ENCODE assay signal across 25 cellular contexts in the genomic region with DNA sequence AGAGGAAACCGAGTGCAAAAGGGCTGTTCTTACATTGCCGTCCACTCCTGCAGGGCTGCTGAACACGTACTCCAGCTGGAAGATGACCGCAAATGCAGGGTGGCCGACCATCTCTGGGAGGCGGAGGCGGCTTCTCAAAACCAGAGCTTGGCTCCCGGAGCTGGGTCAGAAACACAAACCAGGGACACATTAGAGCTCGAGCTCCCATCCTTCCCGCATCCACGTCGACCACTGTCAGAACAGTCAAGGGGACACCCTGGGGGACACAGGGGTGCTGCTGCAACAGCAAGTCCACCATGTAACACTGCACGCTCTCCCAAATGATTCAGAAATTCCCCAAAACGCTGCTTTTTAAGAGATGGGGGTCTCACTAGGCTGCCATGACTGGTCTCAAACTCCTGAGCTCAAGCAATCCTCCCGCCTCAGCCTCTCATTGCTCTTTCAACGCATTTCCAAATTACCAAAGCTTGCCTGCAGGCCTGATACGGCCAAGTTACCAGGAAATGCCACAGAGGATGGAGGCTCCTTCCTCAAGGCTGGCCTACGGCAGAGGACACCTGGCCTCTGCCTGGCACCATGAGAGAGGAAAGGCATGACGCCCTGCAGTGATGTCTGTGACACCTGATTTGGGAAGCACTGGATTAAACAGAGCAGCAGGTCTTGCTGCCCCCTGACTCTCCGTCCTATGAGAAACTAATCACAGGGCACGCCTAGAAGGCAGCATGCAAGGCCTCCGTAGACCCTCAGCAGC. TPM values are rescaled to one million over a fixed set of nuclear protein-coding genes. Genes with fewer than 3 reads are reported as not detected.
DNase-seq lines count a peak whose midpoint lies in the region; ATAC-seq and TF ChIP-seq lines count a peak whose summit lies in the region.
"Had no signal": no experiment of that assay in that cellular context is flagged by ENCODE, and none has a peak within 500 bp of the region (broad histone marks: within the 10 kb centered on the region; RNA-seq: fewer than 3 reads in every experiment).

No MANE protein-coding gene starts in this region.

- no peaks in the 10 kb centered on the region for H3K79me2 ChIP-seq in osteoblast (ENCODE audit: insufficient read depth, low read length)

- H3K4me3 ChIP-seq in osteoblast (ENCODE audit: insufficient read depth, low read length), result no peak overlapping the region
- H3K4me3 ChIP-seq in upper lobe of right lung, result no peak overlapping the region
- H3K4me3 ChIP-seq in psoas muscle, result no peak overlapping the region
- H3K4me3 ChIP-seq: BLaER1 treated with 17β-estradiol and CSF1 and Interleukin-3, amounts not matched to agents 10 nM and 100 nM; Peyer's patch; SJSA1 had no signal

- H4K20me1 ChIP-seq in osteoblast (ENCODE audit: insufficient read depth, low read length), result no peaks in the 10 kb centered on the region

- ATAC-seq in upper lobe of right lung (no peak), psoas muscle (no peak)

- H3K36me3 ChIP-seq in osteoblast (ENCODE audit: insufficient read depth, low read length), result peaks cover 9% of the 10 kb centered on the region
- peaks cover 23% of the 10 kb centered on the region for H3K36me3 ChIP-seq in upper lobe of right lung
- H3K36me3 ChIP-seq in psoas muscle (ENCODE audit: insufficient read depth in 1 of 2, low read depth in 1 of 2), result peaks cover 0 to 22% of the 10 kb centered on the region in 2 donors

- H3K27me3 ChIP-seq in osteoblast (ENCODE audit: insufficient read depth, low read length), result no peaks in the 10 kb centered on the region
- no peaks in the 10 kb centered on the region for H3K27me3 ChIP-seq in upper lobe of right lung
- no peaks in the 10 kb centered on the region for H3K27me3 ChIP-seq in psoas muscle (ENCODE audit: insufficient read depth in 3 of 3, low read length in 2 of 3)
- H3K27me3 ChIP-seq: BLaER1 treated with 17β-estradiol and CSF1 and Interleukin-3, amounts not matched to agents 10 nM and 100 nM; Peyer's patch; SJSA1 had no signal

- peak overlapping the region; percentile 90 for H3K27ac ChIP-seq in VCaP
- no peak overlapping the region for H3K27ac ChIP-seq in osteoblast (ENCODE audit: low read depth, low read length)
- H3K27ac ChIP-seq in upper lobe of right lung, result no peak overlapping the region
- no peak overlapping the region for H3K27ac ChIP-seq in psoas muscle
- H3K27ac ChIP-seq: 22Rv1; BLaER1 treated with 17β-estradiol and CSF1 and Interleukin-3, amounts not matched to agents 10 nM and 100 nM; Peyer's patch; SJSA1 had no signal

- TF ChIP-seq CTCF in VCaP (conservative IDR thresholded peaks at IDR 0.05) (no peak), osteoblast (IDR thresholded peaks at IDR 0.05; ENCODE audit: extremely low read depth, low read depth, low read length) (no peak), upper lobe of right lung (IDR thresholded peaks at IDR 0.05) (no peak), psoas muscle (IDR thresholded peaks at IDR 0.05) (no peak)

- H3K4me1 ChIP-seq in osteoblast (ENCODE audit: insufficient read depth, low read length), result no peaks in the 10 kb centered on the region
- H3K4me1 ChIP-seq in upper lobe of right lung, result no peaks in the 10 kb centered on the region
- no peaks in the 10 kb centered on the region for H3K4me1 ChIP-seq in psoas muscle
- H3K4me1 ChIP-seq: Caco-2, Peyer's patch, SJSA1 had no signal

- intact Hi-C loops in upper lobe of right lung (cut with DNase I) (no loop called here), psoas muscle (cut with DNase I) (no loop called here)

- WGBS in psoas muscle, 3 donors, result 93 to 97% (median 94%) methylated on average over 22 of the region's 22 CpGs

- no peaks in the 10 kb centered on the region for H3K9me3 ChIP-seq in osteoblast (ENCODE audit: low read depth, low read length)
- no peaks in the 10 kb centered on the region for H3K9me3 ChIP-seq in upper lobe of right lung
- no peaks in the 10 kb centered on the region for H3K9me3 ChIP-seq in psoas muscle
- H3K9me3 ChIP-seq: BLaER1 treated with 17β-estradiol and CSF1 and Interleukin-3, amounts not matched to agents 10 nM and 100 nM; Caco-2; Peyer's patch; SJSA1 had no signal

- H2AFZ ChIP-seq in osteoblast (ENCODE audit: low read length), result no peak overlapping the region

- H3K4me2 ChIP-seq in osteoblast (ENCODE audit: insufficient read depth, low read length), result no peak overlapping the region
- H3K4me2 ChIP-seq: BLaER1 treated with 17β-estradiol and CSF1 and Interleukin-3, amounts not matched to agents 10 nM and 100 nM had no signal

- DNase-seq in activated CD8-positive, alpha-beta memory T cell treated with anti-CD3 and anti-CD28 coated beads for 24 hours, result peak; percentile 32
- no peak for DNase-seq in activated CD8-positive, alpha-beta memory T cell treated with anti-CD3 and anti-CD28 coated beads, Interleukin-2, amount 50 U/mL, for 4 hours
- DNase-seq in osteoblast (ENCODE audit: insufficient read length, low spot score, missing footprints) (peak; percentile 50), upper lobe of right lung (peak; percentile 52), psoas muscle (no peak), SHP77 (lab: John Stamatoyannopoulos, UW) (no peak), NCI-H2107 treated with DMSO at 0.1 percent for 48 hours (lab: John Stamatoyannopoulos, UW; ENCODE audit: unreplicated experiment) (no peak)
- DNase-seq: ACHN; Caco-2; CD4-positive, alpha-beta memory T cell; DMS 273 treated with DMSO at 0.1 percent for 48 hours; DMS79 treated with DMSO at 0.1 percent for 48 hours; H7; KBM-7; NCI-H1092 treated with DMSO at 0.1 percent for 48 hours; NCI-H1436 treated with DMSO at 0.1 percent for 48 hours; NCI-H1930; NCI-H345; NCI-H524 treated with DMSO at 0.1 percent for 48 hours; NCI-H82 had no signal

RNA-seq across cellular contexts. Expression of a gene that starts 45.0 kb away (rescaled TPM):
- 6.5 and 8.0 TPM in 2 replicates for total RNA-seq in osteoblast
- 14.6 TPM for total RNA-seq in upper lobe of right lung
- total RNA-seq in psoas muscle, result 1 to 10 TPM; 1.6 to 2.8 (median 1.9) TPM
- 1 to 10 TPM; 1.3 to 2.1 (median 1.5) TPM for polyA plus RNA-seq in psoas muscle

Comparison
In these comparisons a context has a peak if more than half of its experiments do, and no peak if none do; other contexts are left out.
1. DNase-seq: peak in activated CD8-positive, alpha-beta memory T cell treated with anti-CD3 and anti-CD28 coated beads for 24 hours (single experiment), osteoblast (single experiment) and upper lobe of right lung (single experiment); none in activated CD8-positive, alpha-beta memory T cell treated with anti-CD3 and anti-CD28 coated beads, Interleukin-2, amount 50 U/mL, for 4 hours (single experiment), psoas muscle (0 of 2), SHP77 (0 of 2) and NCI-H2107 treated with DMSO at 0.1 percent for 48 hours (single experiment).